Comparison of ENCODE assay signal across 9 cellular contexts in the genomic region with DNA sequence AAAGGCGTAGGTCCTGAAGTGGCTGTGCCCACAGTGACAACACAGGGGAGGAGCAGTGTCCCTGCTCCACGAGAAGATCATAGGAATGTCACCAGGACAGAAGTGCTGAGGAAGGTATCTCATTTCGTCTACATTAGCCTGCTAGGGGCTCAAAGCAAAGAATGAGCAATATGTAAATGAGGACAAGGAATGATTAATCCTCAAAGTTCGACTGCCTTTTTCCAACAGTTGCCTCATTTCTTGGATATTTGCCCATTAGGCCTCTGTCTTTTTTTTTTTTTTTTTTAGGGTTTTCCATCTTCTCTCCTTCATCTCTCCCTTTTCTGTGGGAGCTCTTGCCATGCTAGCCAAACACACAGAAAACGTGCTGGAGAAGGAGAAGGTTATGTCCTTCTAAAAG.
DNase-seq lines count a peak whose midpoint lies in the region; ATAC-seq, FAIRE-seq and TF ChIP-seq lines count a peak whose summit lies in the region.
"Had no signal": no experiment of that assay in that cellular context is flagged by ENCODE, and none has a peak within 500 bp of the region (broad histone marks: within the 10 kb centered on the region; RNA-seq: fewer than 3 reads in every experiment).

No MANE protein-coding gene starts in this region.

- peaks cover 0 to 5% of the 10 kb centered on the region in 2 donors for H3K4me1 ChIP-seq in breast epithelium
- peaks cover 0 to 20% of the 10 kb centered on the region in 2 donors for H3K4me1 ChIP-seq in thyroid gland

- H3K27me3 ChIP-seq in breast epithelium (no peaks in the 10 kb centered on the region), thyroid gland (no peaks in the 10 kb centered on the region)

- H3K36me3 Mint-ChIP-seq in activated CD4-positive, alpha-beta T cell treated with anti-CD3 and anti-CD28 coated beads, Interleukin-2, amount 10 ng/mL, durations not matched to agents 24 days and 14 days (ENCODE audit: low read depth), result no peaks in the 10 kb centered on the region

- H3K36me3 ChIP-seq in breast epithelium (no peaks in the 10 kb centered on the region), thyroid gland (no peaks in the 10 kb centered on the region)

- H3K4me3 ChIP-seq in breast epithelium, result no peak overlapping the region
- H3K4me3 ChIP-seq in thyroid gland (replicated peaks in 1 of 3), result no peak overlapping the region
- H3K4me3 ChIP-seq: K562 had no signal

- WGBS in thyroid gland, 2 donors, result 61 to 69% methylated on average over 5 of the region's 5 CpGs

- no peak overlapping the region for H3K4me3 Mint-ChIP-seq in activated CD4-positive, alpha-beta T cell treated with anti-CD3 and anti-CD28 coated beads, Interleukin-2, amount 10 ng/mL, durations not matched to agents 24 days and 14 days

- no peak overlapping the region for H3K27ac Mint-ChIP-seq in activated CD4-positive, alpha-beta T cell treated with anti-CD3 and anti-CD28 coated beads, Interleukin-2, amount 10 ng/mL, durations not matched to agents 24 days and 14 days
- H3K27ac Mint-ChIP-seq: activated T-helper 2 cell treated with anti-CD3 and anti-CD28 coated beads, Interferon-gamma antibody, Interleukin-2, Interleukin-4, amounts not matched to agents 10 μg/mL and 5 μg/mL and 100 μg/mL, durations not matched to agents 14 hours and 24 hours and 36 hours had no signal

- TF ChIP-seq CTCF in breast epithelium (IDR thresholded peaks at IDR 0.05) (no peak), thyroid gland (IDR thresholded peaks at IDR 0.05) (no peak)

- H3K27ac ChIP-seq in breast epithelium (peak overlapping the region; percentile 52 to 78), thyroid gland (peak overlapping the region in 2 of 3 donors; percentile 13 to 30)

- intact Hi-C loops in breast epithelium (cut with DNase I; ENCODE audit: low total_unique reads) (no loop called here), thyroid gland (cut with DNase I) (no loop called here)
- intact Hi-C loops in activated CD4-positive, alpha-beta T cell treated with anti-CD3 and anti-CD28 coated beads, Interleukin-2, amount 10 ng/mL, durations not matched to agents 24 days and 14 days (cut with micrococcal nuclease), result no loop called here

- H3K27me3 Mint-ChIP-seq in activated CD4-positive, alpha-beta T cell treated with anti-CD3 and anti-CD28 coated beads, Interleukin-2, amount 10 ng/mL, durations not matched to agents 24 days and 14 days, result no peaks in the 10 kb centered on the region

- TF ChIP-seq POLR2A in breast epithelium (IDR thresholded peaks at IDR 0.05), result no peak
- TF ChIP-seq POLR2A in thyroid gland (IDR thresholded peaks at IDR 0.05), result no peak

- peak; percentile 38 for DNase-seq in HTR-8/SVneo (ENCODE audit: insufficient read length, low spot score)
- DNase-seq in breast epithelium (ENCODE audit: low spot score in 2 of 2), result no peak
- DNase-seq in iris pigment epithelial cell (ENCODE audit: low read depth), result peak; percentile 72
- DNase-seq in thyroid gland, result no peak
- DNase-seq in NK-92 treated with Interleukin-12 subunit alpha and Interleukin-12 subunit beta, amount 100 ng/mL, for 24 hours (lab: John Stamatoyannopoulos, UW), result no peak
- DNase-seq in activated CD4-positive, alpha-beta T cell treated with anti-CD3 and anti-CD28 coated beads, Interleukin-2, amount 10 ng/mL, durations not matched to agents 24 days and 14 days, result no peak

- H3K9me3 ChIP-seq in breast epithelium, result no peaks in the 10 kb centered on the region
- H3K9me3 ChIP-seq in thyroid gland, result no peaks in the 10 kb centered on the region

- H3K4me1 Mint-ChIP-seq in activated CD4-positive, alpha-beta T cell treated with anti-CD3 and anti-CD28 coated beads, Interleukin-2, amount 10 ng/mL, durations not matched to agents 24 days and 14 days, result no peaks in the 10 kb centered on the region

- no peak for ATAC-seq in HG02642 (IDR thresholded peaks at IDR 0.05; ENCODE audit: poor library complexity, unreplicated experiment)
- ATAC-seq: K562 had no signal

- FAIRE-seq in HTR-8/SVneo (lab: Jason Lieb, UNC), result no peak
- FAIRE-seq: K562 had no signal

- H3K9me3 Mint-ChIP-seq in activated CD4-positive, alpha-beta T cell treated with anti-CD3 and anti-CD28 coated beads, Interleukin-2, amount 10 ng/mL, durations not matched to agents 24 days and 14 days, result no peaks in the 10 kb centered on the region
- H3K9me3 Mint-ChIP-seq: activated T-helper 2 cell treated with anti-CD3 and anti-CD28 coated beads, Interferon-gamma antibody, Interleukin-2, Interleukin-4, amounts not matched to agents 10 μg/mL and 5 μg/mL and 100 μg/mL, durations not matched to agents 14 hours and 24 hours and 36 hours had no signal

Comparison
In these comparisons a context has a peak if more than half of its experiments do, and no peak if none do; other contexts are left out.
1. DNase-seq: peak in HTR-8/SVneo (single experiment) and iris pigment epithelial cell (single experiment); none in breast epithelium (0 of 2), thyroid gland (0 of 2), NK-92 treated with Interleukin-12 subunit alpha and Interleukin-12 subunit beta, amount 100 ng/mL, for 24 hours (single experiment) and activated CD4-positive, alpha-beta T cell treated with anti-CD3 and anti-CD28 coated beads, Interleukin-2, amount 10 ng/mL, durations not matched to agents 24 days and 14 days (single experiment).